Comparison of ENCODE assay signal across 9 cellular contexts in genomic region chrX:141176586-141177451, GRCh38. TPM values are rescaled to one million over a fixed set of nuclear protein-coding genes. Genes with fewer than 3 reads are reported as not detected.
DNase-seq lines count a peak whose midpoint lies in the region; ATAC-seq, FAIRE-seq and TF ChIP-seq lines count a peak whose summit lies in the region.
"Had no signal": no experiment of that assay in that cellular context is flagged by ENCODE, and none has a peak within 500 bp of the region (broad histone marks: within the 10 kb centered on the region; RNA-seq: fewer than 3 reads in every experiment).

Gene LDOC1 (minus strand): TSS chrX:141177129. CDS start chrX:141177021, 108 bp downstream.

- no peak within 1 kb of the TSS for H3K9ac ChIP-seq in liver (ENCODE audit: low read depth in 1 of 2, low read length in 2 of 2)
- H3K9ac ChIP-seq in HepG2 (ENCODE audit: insufficient read depth, low read depth, low read length) = no peak within 1 kb of the TSS
- peak within 1 kb of the TSS; percentile 88 for H3K9ac ChIP-seq in astrocyte (ENCODE audit: low read length)

- peaks cover 0 to 2% (median 0%) of the 10 kb centered on the region in 4 donors for H3K4me1 ChIP-seq in liver (ENCODE audit: control insufficient read depth in 4 of 4, insufficient read depth in 4 of 4, low read length in 3 of 4)
- H3K4me1 ChIP-seq in HepG2 (ENCODE audit: insufficient read depth, low read length) = no peaks in the 10 kb centered on the region
- H3K4me1 ChIP-seq in astrocyte (ENCODE audit: insufficient read depth, low read length) = peaks cover 5% of the 10 kb centered on the region
- H3K4me1 ChIP-seq in right cardiac atrium (ENCODE audit: control insufficient read depth, insufficient read depth, low read length) = peaks cover 1% of the 10 kb centered on the region
- no peaks in the 10 kb centered on the region for H3K4me1 ChIP-seq in psoas muscle
- no peaks in the 10 kb centered on the region for H3K4me1 ChIP-seq in transverse colon

- no peaks in the 10 kb centered on the region for H3K27me3 Mint-ChIP-seq in astrocyte (ENCODE audit: low read depth, unreplicated experiment)

- H3K4me2 ChIP-seq in HepG2 (ENCODE audit: low read depth, low read length) (no peak within 1 kb of the TSS), astrocyte (ENCODE audit: low read length) (peak within 1 kb of the TSS; percentile 87)

- H4K20me1 ChIP-seq in HepG2 (ENCODE audit: insufficient read depth, low read length) = no peaks in the 10 kb centered on the region
- H4K20me1 ChIP-seq in astrocyte (ENCODE audit: insufficient read depth, low read length) = no peaks in the 10 kb centered on the region

- intact Hi-C loops in HepG2 (cut with micrococcal nuclease; ENCODE audit: unreplicated experiment) = no loop called here
- intact Hi-C loops in right cardiac atrium (cut with DNase I) = no loop called here
- intact Hi-C loops in psoas muscle (cut with DNase I) = no loop called here
- intact Hi-C loops in transverse colon (cut with DNase I; ENCODE audit: low total_unique reads) = no loop called here

- no peaks in the 10 kb centered on the region for H3K9me3 ChIP-seq in liver (ENCODE audit: control insufficient read depth in 4 of 4, low read length in 3 of 4)
- H3K9me3 ChIP-seq in HepG2 (ENCODE audit: low read length) = no peaks in the 10 kb centered on the region
- H3K9me3 ChIP-seq in astrocyte (ENCODE audit: insufficient read depth, low read depth, low read length) = no peaks in the 10 kb centered on the region
- no peaks in the 10 kb centered on the region for H3K9me3 ChIP-seq in right cardiac atrium (ENCODE audit: control insufficient read depth, low read length)
- no peaks in the 10 kb centered on the region for H3K9me3 ChIP-seq in psoas muscle
- H3K9me3 ChIP-seq in transverse colon = no peaks in the 10 kb centered on the region

- CTCF ChIA-PET in HepG2 (lab: Yijun Ruan, JAX; ENCODE audit: low intra/inter-chr PET ratio, low total read pairs) = no interaction called here

- peaks cover 2% of the 10 kb centered on the region for H3K4me1 Mint-ChIP-seq in astrocyte (ENCODE audit: low read depth, unreplicated experiment)

- H2AFZ ChIP-seq in HepG2 (ENCODE audit: low read length) (no peak within 1 kb of the TSS), astrocyte (ENCODE audit: low read depth, low read length) (peak within 1 kb of the TSS; percentile 95)

- TF ChIP-seq RAD21 in liver (IDR thresholded peaks at IDR 0.05) (no peak), HepG2 (CRISPR knock-in tag; IDR thresholded peaks at IDR 0.05) (no peak)

- H3K27ac Mint-ChIP-seq in astrocyte (ENCODE audit: unreplicated experiment) = peak within 1 kb of the TSS; percentile 88

- no peak for FAIRE-seq in HepG2 (lab: Jason Lieb, UNC)
- FAIRE-seq in astrocyte (lab: Jason Lieb, UNC) = no peak

- H3K27me3 ChIP-seq in liver (ENCODE audit: control insufficient read depth in 4 of 4, insufficient read depth in 4 of 4, low read length in 3 of 4) = no peaks in the 10 kb centered on the region
- H3K27me3 ChIP-seq in HepG2 (ENCODE audit: control insufficient read depth in 1 of 2, insufficient read depth in 2 of 2, low read length in 2 of 2) = no peaks in the 10 kb centered on the region
- H3K27me3 ChIP-seq in astrocyte (ENCODE audit: insufficient read depth, low read length) = no peaks in the 10 kb centered on the region
- no peaks in the 10 kb centered on the region for H3K27me3 ChIP-seq in right cardiac atrium (ENCODE audit: control insufficient read depth, insufficient read depth)
- peaks cover 0 to 11% (median 0%) of the 10 kb centered on the region in 3 donors for H3K27me3 ChIP-seq in psoas muscle (ENCODE audit: insufficient read depth in 3 of 3, low read length in 2 of 3)
- H3K27me3 ChIP-seq in transverse colon = no peaks in the 10 kb centered on the region

- no peak for ATAC-seq in HepG2
- peak; percentile 96 to 97 for ATAC-seq in right cardiac atrium
- ATAC-seq in psoas muscle = peak; percentile 44 to 77 (median 64)
- ATAC-seq in HG03175 (IDR thresholded peaks at IDR 0.05; ENCODE audit: unreplicated experiment) = no peak

- WGBS in liver = 6% methylated on average over 83 of the region's 83 CpGs
- 59% methylated on average over 17 of the region's 83 CpGs for WGBS in HepG2 (ENCODE audit: low lambda C conversion rate)
- WGBS in right cardiac atrium = 2% methylated on average over 81 of the region's 83 CpGs
- WGBS in psoas muscle, 3 donors = 2 to 28% (median 2%) methylated on average over 39 to 82 of the region's 83 CpGs
- WGBS in transverse colon (ENCODE audit: low coverage in 1 of 2), 2 donors = 54% methylated on average over 67 of the region's 83 CpGs; no CpG with 5 or more reads in 1 of the 2 donors

- TF ChIP-seq CTCF in liver (IDR thresholded peaks at IDR 0.05; ENCODE audit: low read depth, low read length, missing input control) = no peak
- no peak for TF ChIP-seq CTCF in HepG2 (CRISPR knock-in tag; IDR thresholded peaks at IDR 0.05)
- no peak for TF ChIP-seq CTCF in astrocyte (IDR thresholded peaks at IDR 0.05; ENCODE audit: insufficient read depth, low read depth, low read length)
- TF ChIP-seq CTCF in psoas muscle (IDR thresholded peaks at IDR 0.05) = no peak
- TF ChIP-seq CTCF in transverse colon (IDR thresholded peaks at IDR 0.05) = no peak

- H3K9me3 Mint-ChIP-seq in astrocyte (ENCODE audit: unreplicated experiment) = no peaks in the 10 kb centered on the region

- DNase-seq in HepG2 (ENCODE audit: low spot score) (no peak), T-helper 2 cell (peak; percentile 36 to 84 (median 54)), astrocyte (ENCODE audit: low read depth) (peak; percentile 58), right cardiac atrium (peak; percentile 80 to 91 (median 90)), psoas muscle (peak; percentile 69 to 80), transverse colon (peak; percentile 59)
- DNase-seq: DND-41 had no signal

- no peaks in the 10 kb centered on the region for H3K36me3 ChIP-seq in liver (ENCODE audit: control insufficient read depth in 4 of 4, insufficient read depth in 3 of 4, low read depth in 1 of 4, low read length in 3 of 4)
- H3K36me3 ChIP-seq in HepG2 (replicated peaks in 1 of 2; ENCODE audit: control insufficient read depth in 1 of 2, insufficient read depth in 2 of 2, low read length in 2 of 2) = no peaks in the 10 kb centered on the region
- no peaks in the 10 kb centered on the region for H3K36me3 ChIP-seq in astrocyte (ENCODE audit: insufficient read depth, low read length)
- H3K36me3 ChIP-seq in psoas muscle (ENCODE audit: insufficient read depth in 1 of 2, low read depth in 1 of 2) = no peaks in the 10 kb centered on the region
- no peaks in the 10 kb centered on the region for H3K36me3 ChIP-seq in transverse colon

- TF ChIP-seq POLR2A in HepG2 (IDR thresholded peaks at IDR 0.05; ENCODE audit: insufficient read depth in 1 of 2, low read depth in 2 of 2, low read length in 2 of 2) = no peak
- no peak for TF ChIP-seq POLR2A in transverse colon (IDR thresholded peaks at IDR 0.05)

- H3K27ac ChIP-seq in liver (ENCODE audit: low read depth in 1 of 2, low read length in 2 of 2) (no peak within 1 kb of the TSS), HepG2 (ENCODE audit: extremely low read length, insufficient read depth, low read length) (no peak within 1 kb of the TSS), astrocyte (ENCODE audit: low read depth, low read length) (peak within 1 kb of the TSS; percentile 56), right cardiac atrium (ENCODE audit: low read length) (no peak within 1 kb of the TSS), psoas muscle (no peak within 1 kb of the TSS), transverse colon (no peak within 1 kb of the TSS)

- POLR2A ChIA-PET in HepG2 (lab: Yijun Ruan, JAX) = no interaction called here

- H3K4me3 ChIP-seq in liver (ENCODE audit: low read depth in 1 of 3, low read length in 3 of 3) (peak within 1 kb of the TSS in 2 of 3 donors; percentile 40 to 45), HepG2 (replicated peaks in 1 of 3; ENCODE audit: insufficient read depth in 1 of 3, low read depth in 2 of 3, low read length in 3 of 3) (no peak within 1 kb of the TSS), astrocyte (ENCODE audit: insufficient read depth, low read depth, low read length) (peak within 1 kb of the TSS; percentile 76), right cardiac atrium (ENCODE audit: low read length) (peak within 1 kb of the TSS; percentile 78), psoas muscle (peak within 1 kb of the TSS; percentile 63), transverse colon (peak within 1 kb of the TSS; percentile 6 to 49 (median 34))

- in situ Hi-C loops in HepG2 (cut with HindIII; ENCODE audit: extremely low pct_ligation_motif_present, low pct_unique_long_range_greater_than_20kb) = no loop called here
- in situ Hi-C loops in transverse colon (cut with MboI; ENCODE audit: low pct_ligation_motif_present in 1 of 4, low pct_unique_long_range_greater_than_20kb in 1 of 4, low sequenced_read_pairs in 3 of 4) = no loop called here

- H3K4me3 Mint-ChIP-seq in astrocyte (ENCODE audit: unreplicated experiment) = peak within 1 kb of the TSS; percentile 91

- BruUV-seq in HepG2 (replicated peaks; lab: Mats Ljungman, UMichigan) = no TSS peak

- H3K79me2 ChIP-seq in HepG2 (ENCODE audit: insufficient read depth, low read length) (no peaks in the 10 kb centered on the region), astrocyte (ENCODE audit: insufficient read depth, low read length) (peaks cover 13% of the 10 kb centered on the region)

- H3K36me3 Mint-ChIP-seq in astrocyte (ENCODE audit: low read depth, unreplicated experiment) = no peaks in the 10 kb centered on the region

- TF ChIP-seq EP300 in HepG2 (IDR thresholded peaks at IDR 0.05; ENCODE audit: low read depth in 2 of 2, low read length in 2 of 2) (no peak), HepG2 (CRISPR knock-in tag; IDR thresholded peaks at IDR 0.05; ENCODE audit: borderline replicate concordance) (no peak), transverse colon (IDR thresholded peaks at IDR 0.05; ENCODE audit: low read depth) (no peak)

RNA-seq across cellular contexts. Expression of gene LDOC1, which starts in this region (rescaled TPM):
- total RNA-seq in liver = 10 to 100 TPM in 1 of 2 donors, under 1 TPM in 1; 0.59 to 12.9 TPM
- 1 to 10 TPM; 2.8 to 2.9 TPM for polyA plus RNA-seq in liver
- not detected in 2 replicates for total RNA-seq in HepG2 (2016; rRNA removed; fragmentation: Illumina TruSeq; extraction: Trizol)
- total RNA-seq in HepG2 (2016; cell fraction: cytosol; rRNA removed; fragmentation: Illumina TruSeq; extraction: Trizol; ENCODE audit: low read depth) = not detected in 2 replicates
- total RNA-seq in HepG2 (2016; cell fraction: insoluble cytoplasmic fraction; rRNA removed; fragmentation: Illumina TruSeq; extraction: Trizol) = not detected in 2 replicates
- total RNA-seq in HepG2 (2016; cell fraction: membrane; rRNA removed; fragmentation: Illumina TruSeq; extraction: Trizol) = not detected in 2 replicates
- not detected in 2 replicates for total RNA-seq in HepG2 (2016; cell fraction: nucleus; rRNA removed; fragmentation: Illumina TruSeq; extraction: Trizol)
- polyA plus RNA-seq in HepG2 (2011; rRNA removed) = not detected in 2 replicates
- not detected in 2 replicates for polyA plus RNA-seq in HepG2 (2011; cell fraction: cytosol; rRNA removed)
- polyA plus RNA-seq in HepG2 (2011; cell fraction: nucleus; rRNA removed) = not detected in 2 replicates
- not detected in 2 replicates for polyA plus RNA-seq in HepG2 (2012)
- not detected in 2 replicates for polyA plus RNA-seq in HepG2 (2016; cell fraction: cytosol; fragmentation: Illumina TruSeq; extraction: Trizol; ENCODE audit: low read depth)
- polyA plus RNA-seq in HepG2 (2016; cell fraction: insoluble cytoplasmic fraction; fragmentation: Illumina TruSeq; extraction: Trizol; ENCODE audit: low read depth) = not detected in 2 replicates
- not detected in 2 replicates for polyA plus RNA-seq in HepG2 (2016; cell fraction: membrane; fragmentation: Illumina TruSeq; extraction: Trizol; ENCODE audit: low read depth)
- not detected in 2 replicates for polyA plus RNA-seq in HepG2 (2016; cell fraction: nucleus; fragmentation: Illumina TruSeq; extraction: Trizol; ENCODE audit: insufficient read depth, low read depth)
- 9.6 TPM in 1 of 2 replicates, not detected in the other for polyA minus RNA-seq in HepG2 (2011; rRNA and poly(A)+ RNA removed; ENCODE audit: low replicate concordance)
- polyA minus RNA-seq in HepG2 (2011; cell fraction: cytosol; rRNA and poly(A)+ RNA removed) = not detected in 2 replicates
- polyA minus RNA-seq in HepG2 (2011; cell fraction: nucleus; rRNA and poly(A)+ RNA removed) = not detected in 2 replicates
- 46.9 and 49.9 TPM in 2 replicates for total RNA-seq in astrocyte
- 1 to 10 TPM; 6.1 to 7.7 (median 6.9) TPM for total RNA-seq in right cardiac atrium
- 9.2 TPM for polyA plus RNA-seq in right cardiac atrium
- total RNA-seq in psoas muscle = 1 to 10 TPM; 1.8 to 5.3 (median 2.2) TPM
- 1 to 10 TPM; 1.6 to 3.4 (median 2.5) TPM for polyA plus RNA-seq in psoas muscle
- total RNA-seq in transverse colon = 10 to 100 TPM in 1 of 4 donors, 1 to 10 TPM in 2, not detected in 1; 1.4 to 37.0 (median 1.6) TPM

Comparison
In these comparisons a context has a peak if more than half of its experiments do, and no peak if none do; other contexts are left out.
1. H3K4me3 ChIP-seq: peak in liver (2 of 3), astrocyte (single experiment), right cardiac atrium (single experiment), psoas muscle (single experiment) and transverse colon (4 of 4); none in HepG2 (0 of 3).
2. ATAC-seq: peak in right cardiac atrium (2 of 2) and psoas muscle (4 of 4); none in HepG2 (single experiment) and HG03175 (single experiment).